10 cellular contexts compared by ENCODE assay signal in the genomic region with DNA sequence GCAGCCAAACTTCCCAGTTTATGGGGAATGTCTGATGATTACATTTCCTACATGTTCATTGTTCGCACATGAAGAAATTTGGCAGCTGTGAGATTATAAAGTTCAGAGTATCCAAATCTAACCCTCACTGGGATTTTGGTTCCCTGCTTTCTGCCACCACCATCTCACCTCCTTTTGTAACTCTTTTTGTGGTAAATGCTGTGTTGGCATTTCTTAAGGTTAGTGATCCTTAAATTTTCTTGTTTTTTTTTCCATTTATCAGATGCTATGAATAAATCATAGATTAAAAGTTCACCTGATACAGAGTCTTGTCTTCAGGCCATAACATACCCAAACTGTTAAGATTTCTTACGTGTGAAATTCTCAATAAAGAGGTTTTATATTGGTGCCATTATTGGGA. TPM values are rescaled to one million over a fixed set of nuclear protein-coding genes. Genes with fewer than 3 reads are reported as not detected.
"Had no signal": no experiment of that assay in that cellular context is flagged by ENCODE, and none has a peak within 500 bp of the region (broad histone marks: within the 10 kb centered on the region; RNA-seq: fewer than 3 reads in every experiment).

No MANE protein-coding gene starts in this region.

- FAIRE-seq: HTR-8/SVneo had no signal

- H3K9ac ChIP-seq: KMS-11 had no signal

- H3K27ac ChIP-seq: HL-60, KMS-11 had no signal

- DNase-seq: Karpas-422, Kasumi-1, KBM-7, KG1 had no signal

- H3K4me2 ChIP-seq: KMS-11 had no signal

RNA-seq across cellular contexts. Expression of a gene that starts 8.5 kb away (rescaled TPM):
- total RNA-seq: HT-29, HT1080 had no signal
- polyA plus RNA-seq: IgD-negative memory B cell had no signal
